In the genomic region with DNA sequence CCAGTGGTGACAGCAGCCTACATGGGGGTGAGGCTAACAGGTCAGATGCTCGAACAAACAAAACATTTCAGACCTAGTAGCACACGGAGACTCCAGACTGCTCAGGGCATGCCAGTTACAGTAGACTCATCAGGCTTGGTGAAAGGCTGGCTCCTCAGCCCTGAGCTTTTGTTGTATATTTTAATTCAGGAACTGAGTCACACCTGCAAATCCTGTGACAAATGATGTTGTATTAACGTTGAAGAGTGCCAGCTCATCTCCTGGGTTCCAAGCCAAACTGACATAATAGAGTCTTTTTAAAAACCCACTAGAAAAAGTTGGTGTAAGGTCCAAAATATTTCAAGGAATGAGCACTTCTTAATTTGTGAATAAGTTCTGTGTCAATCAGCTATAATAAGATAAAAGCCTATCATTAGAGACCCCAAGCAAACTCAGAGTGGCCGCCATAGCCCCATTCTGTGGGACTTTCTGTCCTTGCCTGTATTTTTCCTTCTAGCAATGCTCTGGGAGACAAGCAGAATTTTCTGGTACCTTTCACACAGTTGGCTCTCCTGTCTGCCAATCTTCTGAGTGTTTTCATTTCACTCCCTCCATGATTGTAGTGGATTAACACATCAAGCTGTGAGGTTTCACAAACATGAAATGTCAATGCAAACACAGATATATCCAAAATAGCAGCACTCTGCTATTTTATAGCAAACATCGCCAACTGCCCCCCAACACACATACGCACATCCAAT, we compare ENCODE assay signal across 14 cellular contexts.
DNase-seq lines count a peak whose midpoint lies in the region; ATAC-seq and TF ChIP-seq lines count a peak whose summit lies in the region.
"Had no signal": no experiment of that assay in that cellular context is flagged by ENCODE, and none has a peak within 500 bp of the region (broad histone marks: within the 10 kb centered on the region; RNA-seq: fewer than 3 reads in every experiment).

No MANE protein-coding gene starts in this region.

- H3K4me3 ChIP-seq in AG09309 (ENCODE audit: control insufficient read depth, low read depth, low read length) (no peak overlapping the region), IMR-90 (ENCODE audit: insufficient read depth, low read depth, low read length) (no peak overlapping the region), brain microvascular endothelial cell (ENCODE audit: low read depth, low read length) (no peak overlapping the region), kidney epithelial cell (ENCODE audit: low read depth, low read length) (no peak overlapping the region)

- peak overlapping the region in 1 of 2 experiments; percentile 14; a peak in 1 of 4 replicates for H4K8ac ChIP-seq in IMR-90 (ENCODE audit: low read depth in 2 of 2, low read length in 2 of 2)

- H2BK20ac ChIP-seq in IMR-90 (ENCODE audit: low read depth, low read length) = 0 out of 2 replicates have a peak overlapping the region, but pooled peaks have one; percentile 32

- no peak overlapping the region for H3K56ac ChIP-seq in IMR-90 (ENCODE audit: extremely low read depth, insufficient read depth, low read length)

- no peak overlapping the region for H2BK5ac ChIP-seq in IMR-90 (ENCODE audit: low read depth, low read length, poor library complexity, severe bottlenecking)

- H3K23ac ChIP-seq in IMR-90 (ENCODE audit: low read depth, low read length) = 0 out of 2 replicates have a peak overlapping the region, but pooled peaks have one; percentile 7

- dilution Hi-C loops in IMR-90 (cut with HindIII; ENCODE audit: low sequenced_read_pairs, unreplicated experiment) = no loop called here

- peak overlapping the region; percentile 70; the same call in 1 of the 2 replicates for H3K14ac ChIP-seq in IMR-90 (replicated peaks; ENCODE audit: low read depth, low read length)

- H3K27ac ChIP-seq in IMR-90 (ENCODE audit: insufficient read depth, low read length) = no peak overlapping the region
- no peak overlapping the region for H3K27ac ChIP-seq in brain microvascular endothelial cell

- H3K4me2 ChIP-seq in IMR-90 (ENCODE audit: low read depth, low read length) = no peak overlapping the region; the same call in 1 of the 2 replicates

- no peak overlapping the region for H4K91ac ChIP-seq in IMR-90 (ENCODE audit: insufficient read depth, low read depth, low read length)

- H2AK9ac ChIP-seq in IMR-90 (replicated peaks; ENCODE audit: low read depth, low read length, poor library complexity) = no peak overlapping the region

- in situ Hi-C loops in IMR-90 (cut with MboI; ENCODE audit: low sequenced_read_pairs) (no loop called here), brain microvascular endothelial cell (cut with HindIII; ENCODE audit: low pct_ligation_motif_present, low sequenced_read_pairs) (no loop called here)

- H3K4ac ChIP-seq in IMR-90 (ENCODE audit: low read depth, low read length) = peak overlapping the region; percentile 22; the same call in 1 of the 2 replicates

- WGBS in IMR-90 (ENCODE audit: extremely low coverage in 2 of 2, insufficient read length in 1 of 2), 2 experiments = 100% methylated on average over 1 of the region's 6 CpGs; no CpG with 5 or more reads in 1 of the 2 experiments

- TF ChIP-seq RAD21 in IMR-90 (IDR thresholded peaks at IDR 0.05; ENCODE audit: low read length) = no peak

- H2BK15ac ChIP-seq in IMR-90 (ENCODE audit: low read depth, low read length) = peak overlapping the region; percentile 65; the same call in 1 of the 3 replicates

- no peak overlapping the region for H3K18ac ChIP-seq in IMR-90 (ENCODE audit: low read depth, low read length)

- peak; percentile 84 for ATAC-seq in IMR-90 (ENCODE audit: low read depth)
- ATAC-seq in left colon = no peak
- ATAC-seq: activated CD8-positive, alpha-beta T cell treated with anti-CD3 and anti-CD28 coated beads, Interleukin-2, amount 10 ng/mL, durations not matched to agents 7 days and 5 days; stimulated activated memory B cell treated with anti-CD40 and anti-IgM and Interleukin-4, amounts not matched to agents 10 μg/mL and 1 μg/mL and 100 μg/mL, for 72 hours had no signal

- BruUV-seq in IMR-90 (replicated peaks; lab: Mats Ljungman, UMichigan) = no TSS peak

- peaks cover 2% of the 10 kb centered on the region; the same call in 1 of the 2 replicates for H3K4me1 ChIP-seq in IMR-90 (ENCODE audit: control insufficient read depth, insufficient read depth, low read length)

- H3K9me3 ChIP-seq in IMR-90 (ENCODE audit: control insufficient read depth, insufficient read depth, low read length) = no peaks in the 10 kb centered on the region

- H3K36me3 ChIP-seq in IMR-90 (ENCODE audit: control insufficient read depth, insufficient read depth, low read length) = no peaks in the 10 kb centered on the region
- H3K36me3 ChIP-seq in brain microvascular endothelial cell (replicated peaks) = no peaks in the 10 kb centered on the region
- no peaks in the 10 kb centered on the region for H3K36me3 ChIP-seq in kidney epithelial cell (ENCODE audit: control insufficient read depth, insufficient read depth, low read length)

- H4K20me1 ChIP-seq in IMR-90 (ENCODE audit: insufficient read depth, low read length) = no peaks in the 10 kb centered on the region

- H3K79me1 ChIP-seq in IMR-90 (ENCODE audit: low read depth in 1 of 2, low read length in 2 of 2) = no peaks in the 10 kb centered on the region

- H2AK5ac ChIP-seq in IMR-90 (ENCODE audit: low read depth, low read length) = peak overlapping the region; percentile 11; the same call in 1 of the 2 replicates

- peaks cover 6% of the 10 kb centered on the region; the same call in 1 of the 2 replicates for H3K9me1 ChIP-seq in IMR-90 (ENCODE audit: insufficient read depth, low read length)

- intact Hi-C loops in IMR-90 (cut with micrococcal nuclease) = no loop called here
- intact Hi-C loops in left colon (cut with DNase I, micrococcal nuclease) = no loop called here

- DNase-seq in AG09309 (ENCODE audit: low read depth) = peak; percentile 45
- peak; percentile 88 for DNase-seq in IMR-90
- DNase-seq in brain microvascular endothelial cell = peak; percentile 33
- peak; percentile 19 for DNase-seq in kidney epithelial cell (ENCODE audit: low read depth)
- no peak for DNase-seq in medulla oblongata (ENCODE audit: extremely low spot score)
- DNase-seq in NCI-H2081 (lab: John Stamatoyannopoulos, UW) = no peak
- DNase-seq in left colon = no peak
- DNase-seq in stimulated activated CD4-positive, alpha-beta T cell treated with anti-CD3 and anti-CD28 coated beads, Interleukin-2, amount 100 ng/mL, for 24 hours = no peak
- DNase-seq: activated CD8-positive, alpha-beta T cell treated with anti-CD3 and anti-CD28 coated beads, Interleukin-2, amount 10 ng/mL, durations not matched to agents 7 days and 5 days; activated naive CD4-positive, alpha-beta T cell treated with Interleukin-2 at 50 U/mL for 16 hours; CD4-positive, alpha-beta T cell; glutamatergic neuron; NCI-H1436 treated with DMSO at 0.1 percent for 48 hours had no signal

- no peak overlapping the region for H4K5ac ChIP-seq in IMR-90 (ENCODE audit: low read depth, low read length)

- no peak overlapping the region for H3K9ac ChIP-seq in IMR-90 (ENCODE audit: low read depth, low read length)

- POLR2A ChIA-PET in IMR-90 (lab: Charles Lee; ENCODE audit: unreplicated experiment) = no interaction called here

- no peak for TF ChIP-seq CTCF in AG09309 (IDR thresholded peaks at IDR 0.05; ENCODE audit: control insufficient read depth, insufficient read depth, low read depth, low read length, missing control alignments)
- no peak for TF ChIP-seq CTCF in IMR-90 (conservative IDR thresholded peaks at IDR 0.05; ENCODE audit: low read depth, low read length)
- TF ChIP-seq CTCF in brain microvascular endothelial cell (IDR thresholded peaks at IDR 0.05; ENCODE audit: low read depth, low read length, missing control alignments) = no peak
- no peak for TF ChIP-seq CTCF in kidney epithelial cell (IDR thresholded peaks at IDR 0.05; ENCODE audit: insufficient read depth, low read length, poor library complexity, severe bottlenecking)

- H2AFZ ChIP-seq in IMR-90 (replicated peaks; ENCODE audit: low read length, poor library complexity) = peak overlapping the region; percentile 36

- H3K27me3 ChIP-seq in IMR-90 (ENCODE audit: control insufficient read depth, insufficient read depth, low read length) (no peaks in the 10 kb centered on the region), brain microvascular endothelial cell (replicated peaks) (no peaks in the 10 kb centered on the region), kidney epithelial cell (ENCODE audit: control insufficient read depth, insufficient read depth, low read length) (no peaks in the 10 kb centered on the region)

- CTCF ChIA-PET in IMR-90 (lab: Yijun Ruan, JAX) = interaction anchor here (0.6 to 1.1 kb wide), 4 partner anchors 12 to 158 kb away, joined by 3 to 4 read pairs (median 3); no protein-coding TSS in a partner anchor

- peak overlapping the region; percentile 42; the same call in 1 of the 2 replicates for H2BK120ac ChIP-seq in IMR-90 (ENCODE audit: low read depth, low read length)

- no peak for TF ChIP-seq POLR2A in IMR-90 (IDR thresholded peaks at IDR 0.05; ENCODE audit: low read depth, low read length)

TF ChIP-seq in IMR-90, 13 proteins besides CTCF, POLR2A, EP300 and RAD21:
- no peak for TF ChIP-seq NFE2L2 (IDR thresholded peaks at IDR 0.05; ENCODE audit: low read depth, low read length)
- TF ChIP-seq FOS (IDR thresholded peaks at IDR 0.05; ENCODE audit: low read depth, low read length) = peak; percentile 42; the same call in 1 of the 2 replicates
- TF ChIP-seq SMC3 (IDR thresholded peaks at IDR 0.05; ENCODE audit: low read depth, low read length) = no peak
- TF ChIP-seq BHLHE40 (IDR thresholded peaks at IDR 0.05; ENCODE audit: low read depth, low read length) = peak; percentile 13; the same call in 1 of the 2 replicates
- TF ChIP-seq MXI1 (IDR thresholded peaks at IDR 0.05; ENCODE audit: borderline replicate concordance, low read depth, low read length) = no peak

Comparison
In these comparisons a context has a peak if more than half of its experiments do, and no peak if none do; other contexts are left out.
1. DNase-seq: peak in AG09309 (single experiment), IMR-90 (single experiment), brain microvascular endothelial cell (single experiment) and kidney epithelial cell (single experiment); none in medulla oblongata (single experiment), NCI-H2081 (0 of 2), left colon (0 of 2) and stimulated activated CD4-positive, alpha-beta T cell treated with anti-CD3 and anti-CD28 coated beads, Interleukin-2, amount 100 ng/mL, for 24 hours (0 of 2).